1 cellular context compared by ENCODE assay signal in the genomic region with DNA sequence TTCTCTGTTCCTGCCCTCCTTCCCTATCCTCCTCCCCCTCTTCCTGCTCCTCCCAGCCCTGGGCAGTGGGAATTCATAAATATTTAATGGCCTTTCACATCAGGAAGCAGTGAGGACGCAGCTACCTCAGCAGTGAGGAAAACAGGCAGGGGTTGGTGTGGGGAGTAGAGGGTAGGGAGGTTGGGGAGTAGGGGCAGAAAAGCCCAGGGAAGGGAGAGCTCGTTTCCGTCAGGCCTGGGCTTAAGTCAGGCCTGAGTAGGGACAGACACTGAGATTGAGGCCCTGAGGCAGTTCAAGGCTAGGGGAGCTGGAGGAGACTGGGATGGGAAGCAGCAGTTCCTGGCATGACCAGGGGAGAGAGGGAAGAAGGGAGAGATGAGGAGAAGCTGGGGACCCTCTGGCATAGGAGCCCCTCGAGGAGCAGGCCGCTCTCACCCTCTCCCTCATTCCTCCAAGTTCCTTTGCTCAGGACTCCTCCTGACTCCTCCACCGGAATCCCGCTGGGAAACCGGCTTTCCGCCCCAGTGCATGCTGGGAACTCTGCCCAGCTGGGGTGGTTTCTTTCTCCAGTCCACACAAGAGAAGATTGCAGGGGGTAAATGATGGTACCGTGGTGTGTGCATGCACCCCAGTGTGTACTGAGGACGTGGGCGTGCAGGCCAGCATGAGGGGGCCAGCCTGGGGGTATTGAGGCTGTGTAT.
TF ChIP-seq lines count a peak whose summit lies in the region.

No MANE protein-coding gene starts in this region.

TF ChIP-seq in HEK293, 187 proteins besides CTCF, POLR2A, EP300 and RAD21 (continued from another document):
- TF ChIP-seq, protein P1, sequence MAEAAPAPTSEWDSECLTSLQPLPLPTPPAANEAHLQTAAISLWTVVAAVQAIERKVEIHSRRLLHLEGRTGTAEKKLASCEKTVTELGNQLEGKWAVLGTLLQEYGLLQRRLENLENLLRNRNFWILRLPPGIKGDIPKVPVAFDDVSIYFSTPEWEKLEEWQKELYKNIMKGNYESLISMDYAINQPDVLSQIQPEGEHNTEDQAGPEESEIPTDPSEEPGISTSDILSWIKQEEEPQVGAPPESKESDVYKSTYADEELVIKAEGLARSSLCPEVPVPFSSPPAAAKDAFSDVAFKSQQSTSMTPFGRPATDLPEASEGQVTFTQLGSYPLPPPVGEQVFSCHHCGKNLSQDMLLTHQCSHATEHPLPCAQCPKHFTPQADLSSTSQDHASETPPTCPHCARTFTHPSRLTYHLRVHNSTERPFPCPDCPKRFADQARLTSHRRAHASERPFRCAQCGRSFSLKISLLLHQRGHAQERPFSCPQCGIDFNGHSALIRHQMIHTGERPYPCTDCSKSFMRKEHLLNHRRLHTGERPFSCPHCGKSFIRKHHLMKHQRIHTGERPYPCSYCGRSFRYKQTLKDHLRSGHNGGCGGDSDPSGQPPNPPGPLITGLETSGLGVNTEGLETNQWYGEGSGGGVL (tag by site-specific recombination; IDR thresholded peaks at IDR 0.05): peak; percentile 55
- TF ChIP-seq WT1 (tag by site-specific recombination; IDR thresholded peaks at IDR 0.05): peak; percentile 92
- TF ChIP-seq GLI4 (tag by site-specific recombination; IDR thresholded peaks at IDR 0.05): peak; percentile 53; the same call in 1 of the 2 replicates
- TF ChIP-seq ZNF2 (tag by site-specific recombination; IDR thresholded peaks at IDR 0.05): 0 out of 2 replicates have a peak, but pooled peaks have one; percentile 49
- TF ChIP-seq SP3 (tag by site-specific recombination; IDR thresholded peaks at IDR 0.05): peak; percentile 43
- peak; percentile 73 for TF ChIP-seq ZNF335 (tag by site-specific recombination; conservative IDR thresholded peaks at IDR 0.05)
- TF ChIP-seq ZNF324 (tag by site-specific recombination; IDR thresholded peaks at IDR 0.05): peak; percentile 71; the same call in 1 of the 2 replicates
- peak; percentile 83 for TF ChIP-seq OSR2 (tag by site-specific recombination; IDR thresholded peaks at IDR 0.05)
